21 cellular contexts compared by ENCODE assay signal in genomic region chr15:78084359-78084750, GRCh38. TPM values are rescaled to one million over a fixed set of nuclear protein-coding genes. Genes with fewer than 3 reads are reported as not detected.
A peak's percentile ranks its signal among the peaks of the same experiment; 100 is the strongest.
DNase-seq lines count a peak whose midpoint lies in the region; ATAC-seq, FAIRE-seq and TF ChIP-seq lines count a peak whose summit lies in the region.
"Had no signal": no experiment of that assay in that cellular context is flagged by ENCODE, and none has a peak within 500 bp of the region (broad histone marks: within the 10 kb centered on the region; RNA-seq: fewer than 3 reads in every experiment).

No MANE protein-coding gene starts in this region.

- no peak for TF ChIP-seq POLR2A in GM12891 (IDR thresholded peaks at IDR 0.05; ENCODE audit: low read depth, low read length)

- H3K36me3 Mint-ChIP-seq in T-helper 1 cell treated with Interleukin-12 subunit alpha and Interleukin-12 subunit beta and Interleukin-4 antibody, amounts not matched to agents 30 μg/mL and 1 μg/mL, for 36 hours (ENCODE audit: low read depth) = no peaks in the 10 kb centered on the region

- H3K4me3 ChIP-seq in SK-N-MC = no peak overlapping the region
- no peak overlapping the region for H3K4me3 ChIP-seq in mucosa of rectum (ENCODE audit: low read length in 2 of 2)
- H3K4me3 ChIP-seq: thyroid gland had no signal

- H3K4me1 Mint-ChIP-seq in T-helper 1 cell treated with Interleukin-12 subunit alpha and Interleukin-12 subunit beta and Interleukin-4 antibody, amounts not matched to agents 30 μg/mL and 1 μg/mL, for 36 hours (ENCODE audit: low read depth) = peaks cover 27% of the 10 kb centered on the region

- H3K27me3 Mint-ChIP-seq in T-helper 1 cell treated with Interleukin-12 subunit alpha and Interleukin-12 subunit beta and Interleukin-4 antibody, amounts not matched to agents 30 μg/mL and 1 μg/mL, for 36 hours (ENCODE audit: low read depth) = no peaks in the 10 kb centered on the region
- H3K27me3 Mint-ChIP-seq: effector memory CD8-positive, alpha-beta T cell; T-helper 17 cell had no signal

- CTCF ChIA-PET in GM10248 (lab: Yijun Ruan, JAX) = interaction anchor here (1.0 to 1.6 kb wide), 5 partner anchors 9 to 85 kb away, joined by 3 to 5 read pairs (median 3); no protein-coding TSS in a partner anchor

- H3K9me3 ChIP-seq in SK-N-MC (ENCODE audit: low read depth, low read length) (no peaks in the 10 kb centered on the region), mucosa of rectum (ENCODE audit: control insufficient read depth in 2 of 2, low read length in 2 of 2) (no peaks in the 10 kb centered on the region)
- H3K9me3 ChIP-seq: thyroid gland had no signal

- ATAC-seq in HG03571 (IDR thresholded peaks at IDR 0.05; ENCODE audit: unreplicated experiment) = no peak
- ATAC-seq: effector memory CD8-positive, alpha-beta T cell; T-helper 17 cell had no signal

- no peaks in the 10 kb centered on the region for H3K27me3 ChIP-seq in mucosa of rectum (ENCODE audit: control insufficient read depth in 2 of 2, insufficient read depth in 2 of 2, low read length in 2 of 2)
- H3K27me3 ChIP-seq: thyroid gland had no signal

- peak; percentile 71 for FAIRE-seq in GM12891 (lab: Jason Lieb, UNC)

- no peaks in the 10 kb centered on the region for H3K36me3 ChIP-seq in SK-N-MC (ENCODE audit: insufficient read depth, low read length)
- H3K36me3 ChIP-seq in mucosa of rectum (ENCODE audit: control insufficient read depth in 2 of 2, insufficient read depth in 2 of 2, low read length in 2 of 2) = no peaks in the 10 kb centered on the region
- H3K36me3 ChIP-seq: thyroid gland had no signal

- H3K9me3 Mint-ChIP-seq in T-helper 1 cell treated with Interleukin-12 subunit alpha and Interleukin-12 subunit beta and Interleukin-4 antibody, amounts not matched to agents 30 μg/mL and 1 μg/mL, for 36 hours = no peaks in the 10 kb centered on the region
- H3K9me3 Mint-ChIP-seq: effector memory CD8-positive, alpha-beta T cell had no signal

- peak overlapping the region; percentile 37 for H3K27ac Mint-ChIP-seq in T-helper 1 cell treated with Interleukin-12 subunit alpha and Interleukin-12 subunit beta and Interleukin-4 antibody, amounts not matched to agents 30 μg/mL and 1 μg/mL, for 36 hours
- H3K27ac Mint-ChIP-seq: effector memory CD8-positive, alpha-beta T cell; T-helper 17 cell had no signal

- TF ChIP-seq CTCF in GM10248 (IDR thresholded peaks at IDR 0.05; ENCODE audit: control extremely low read depth, extremely low read depth, low read depth, missing control alignments) = no peak

- H3K9ac ChIP-seq in SK-N-MC (ENCODE audit: insufficient read length) = peak overlapping the region; percentile 67
- H3K9ac ChIP-seq in mucosa of rectum (ENCODE audit: low read depth in 1 of 2, low read length in 2 of 2) = no peak overlapping the region

- H3K4me3 Mint-ChIP-seq in T-helper 1 cell treated with Interleukin-12 subunit alpha and Interleukin-12 subunit beta and Interleukin-4 antibody, amounts not matched to agents 30 μg/mL and 1 μg/mL, for 36 hours = no peak overlapping the region
- H3K4me3 Mint-ChIP-seq: effector memory CD8-positive, alpha-beta T cell; T-helper 17 cell had no signal

- DNase-seq in T-helper 1 cell = no peak
- DNase-seq in GM12891 (ENCODE audit: insufficient read length, low spot score) = no peak
- DNase-seq in SK-N-MC (ENCODE audit: low read depth, low spot score) = no peak
- DNase-seq in hepatic stellate cell (ENCODE audit: low spot score) = no peak
- no peak for DNase-seq in GM10248 (ENCODE audit: extremely low spot score)
- DNase-seq: 8988T; C1 segment of cervical spinal cord; caudate nucleus; DMS79; effector memory CD8-positive, alpha-beta T cell; islet precursor cell; Kasumi-1; midbrain; NCI-H1436 treated with DMSO at 0.1 percent for 48 hours; nucleus accumbens; stimulated activated CD4-positive, alpha-beta T cell treated with anti-CD3 and anti-CD28 coated beads, Interleukin-4, amount 100 ng/mL, for 1 hour; T-helper 17 cell; thyroid gland had no signal

- peak overlapping the region; percentile 98 for H3K27ac ChIP-seq in SK-N-MC
- H3K27ac ChIP-seq in mucosa of rectum (ENCODE audit: low read depth in 2 of 2, low read length in 2 of 2) = peak overlapping the region; percentile 52 to 53
- H3K27ac ChIP-seq: thyroid gland had no signal

- POLR2A ChIA-PET in GM10248 (lab: Yijun Ruan, JAX) = no interaction called here

- peaks cover 24 to 34% of the 10 kb centered on the region in 2 donors for H3K4me1 ChIP-seq in mucosa of rectum (ENCODE audit: control insufficient read depth in 2 of 2, insufficient read depth in 2 of 2, low read length in 2 of 2)

TF ChIP-seq in GM12891, 5 proteins besides CTCF, POLR2A, EP300 and RAD21:
- TF ChIP-seq TAF1 (IDR thresholded peaks at IDR 0.05; ENCODE audit: low read depth, low read length) (no peak), SPI1 (IDR thresholded peaks at IDR 0.05; ENCODE audit: low read depth, low read length) (no peak), POU2F2 (IDR thresholded peaks at IDR 0.05; ENCODE audit: low read depth, low read length) (no peak), PAX5 (IDR thresholded peaks at IDR 0.05; ENCODE audit: insufficient read depth, low read length, severe bottlenecking) (no peak), POLR2AphosphoS5 (IDR thresholded peaks at IDR 0.05; ENCODE audit: low read depth, low read length) (no peak)

RNA-seq across cellular contexts. Expression of gene TBC1D2B, which starts 6.8 kb away (rescaled TPM):
- 19.7 TPM for polyA plus RNA-seq in GM12891 (2012; ENCODE audit: low read depth, missing spikeins)

RNA-seq across cellular contexts. Expression of gene SH2D7, which starts 8.0 kb away (rescaled TPM):
- not detected for polyA plus RNA-seq in GM12891 (2012; ENCODE audit: low read depth, missing spikeins)

RNA-seq across cellular contexts. Expression of gene CIB2, which starts 46.9 kb away (rescaled TPM):
- polyA plus RNA-seq in GM12891 (2012; ENCODE audit: low read depth, missing spikeins) = 1.8 TPM
